Comparison of ENCODE assay signal across 8 cellular contexts in the genomic region with DNA sequence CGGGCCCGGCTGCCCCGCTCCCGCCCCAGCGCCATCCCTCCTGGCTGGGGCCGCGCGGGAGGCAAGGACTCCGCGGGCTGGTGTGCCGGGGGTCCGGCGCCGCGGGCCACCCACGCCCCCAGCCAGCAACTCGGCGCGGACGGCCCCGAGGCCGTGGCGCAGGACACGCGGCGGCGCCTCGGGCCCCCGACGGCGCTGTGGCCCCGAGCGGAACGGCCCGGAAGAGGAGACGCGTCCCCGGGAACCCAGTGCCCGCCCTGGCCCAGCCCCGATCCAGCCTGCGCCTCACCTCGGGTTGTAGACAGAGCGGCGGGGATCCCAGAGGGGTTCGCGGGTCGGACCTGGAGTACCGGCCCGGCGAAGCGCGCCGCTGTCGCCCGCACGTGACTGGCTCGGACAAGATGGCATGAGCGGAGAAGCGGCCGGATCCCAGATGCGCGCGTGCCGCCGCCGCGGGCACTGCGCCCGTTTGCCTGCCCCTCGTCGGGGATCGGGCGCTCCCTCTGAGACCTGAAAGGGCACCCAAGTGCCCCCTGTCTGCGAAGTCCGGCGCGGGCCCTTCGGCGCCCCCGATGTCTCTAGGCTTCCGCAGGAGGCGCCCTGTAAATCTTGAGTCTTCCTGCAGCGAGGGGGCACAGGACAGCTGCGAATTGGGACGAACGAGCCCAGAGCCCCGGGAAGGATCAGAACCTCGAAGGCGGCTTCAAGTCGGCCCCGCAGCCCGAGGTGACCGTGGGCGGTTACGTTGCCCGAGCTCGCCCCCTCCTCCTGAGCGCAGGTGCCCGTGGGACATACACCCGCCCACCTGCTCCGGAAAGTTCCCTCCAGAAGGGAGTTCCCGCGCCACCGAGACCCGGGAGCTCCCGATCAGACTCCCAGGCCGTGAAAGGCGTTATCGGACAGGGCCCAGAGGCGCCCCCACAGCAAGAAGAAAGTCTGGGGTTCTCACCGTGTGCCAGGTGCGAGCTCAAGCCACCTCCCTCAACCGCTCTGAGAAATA. TPM values are rescaled to one million over a fixed set of nuclear protein-coding genes. Genes with fewer than 3 reads are reported as not detected.
DNase-seq lines count a peak whose midpoint lies in the region; ATAC-seq and TF ChIP-seq lines count a peak whose summit lies in the region.

No MANE protein-coding gene starts in this region.

- peak; percentile 30 for ATAC-seq in HG03457 (IDR thresholded peaks at IDR 0.05; ENCODE audit: unreplicated experiment)
- ATAC-seq in gastrocnemius medialis, result peak; percentile 37 to 43

- H3K9me3 ChIP-seq in gastrocnemius medialis, result no peaks in the 10 kb centered on the region

- H3K4me3 ChIP-seq in gastrocnemius medialis, result peak overlapping the region; percentile 81 to 94 (median 90)

- peak; percentile 50 for DNase-seq in AG20443 (ENCODE audit: low spot score)
- peak; percentile 61 for DNase-seq in GM19238 (ENCODE audit: insufficient read length, low spot score)
- DNase-seq in SW 1271 (lab: John Stamatoyannopoulos, UW), result peak; percentile 9 to 54
- DNase-seq in anterior cingulate cortex (lab: John Stamatoyannopoulos, UW), result peak in 45 of 58 donors; percentile 6 to 67 (median 37)
- DNase-seq in hypothalamus (lab: John Stamatoyannopoulos, UW), result peak in 43 of 51 donors; percentile 3 to 67 (median 37)
- DNase-seq in gastrocnemius medialis, result peak; percentile 28 to 57
- no peak for DNase-seq in NK-92 (lab: John Stamatoyannopoulos, UW; ENCODE audit: unreplicated experiment)

- TF ChIP-seq POLR2A in gastrocnemius medialis (IDR thresholded peaks at IDR 0.05), result no peak

- H3K27me3 ChIP-seq in gastrocnemius medialis, result no peaks in the 10 kb centered on the region

- H3K36me3 ChIP-seq in gastrocnemius medialis, result no peaks in the 10 kb centered on the region

- in situ Hi-C loops in gastrocnemius medialis (cut with MboI; ENCODE audit: low sequenced_read_pairs in 4 of 4), result no loop called here

- intact Hi-C loops in gastrocnemius medialis (cut with DNase I; ENCODE audit: low total_unique reads), result loop anchor here (2.0 to 5.0 kb wide), 2 partner anchors 196 to 339 kb away; a partner anchor contains a TSS

- peak overlapping the region; percentile 72 to 96 (median 92) for H3K27ac ChIP-seq in gastrocnemius medialis

- TF ChIP-seq CTCF in gastrocnemius medialis (IDR thresholded peaks at IDR 0.05 in 4 of 5, conservative IDR thresholded peaks at IDR 0.05 in 1 of 5), result peak; percentile 9 to 48 (median 42)

- peaks cover 6 to 9% of the 10 kb centered on the region in 2 donors for H3K4me1 ChIP-seq in gastrocnemius medialis

RNA-seq across cellular contexts. Expression of a gene that starts 0.6 kb away (rescaled TPM):
- total RNA-seq in gastrocnemius medialis, result 10 to 100 TPM; 17.5 to 39.7 (median 29.8) TPM
